Comparison of ENCODE assay signal across 9 cellular contexts in the genomic region with DNA sequence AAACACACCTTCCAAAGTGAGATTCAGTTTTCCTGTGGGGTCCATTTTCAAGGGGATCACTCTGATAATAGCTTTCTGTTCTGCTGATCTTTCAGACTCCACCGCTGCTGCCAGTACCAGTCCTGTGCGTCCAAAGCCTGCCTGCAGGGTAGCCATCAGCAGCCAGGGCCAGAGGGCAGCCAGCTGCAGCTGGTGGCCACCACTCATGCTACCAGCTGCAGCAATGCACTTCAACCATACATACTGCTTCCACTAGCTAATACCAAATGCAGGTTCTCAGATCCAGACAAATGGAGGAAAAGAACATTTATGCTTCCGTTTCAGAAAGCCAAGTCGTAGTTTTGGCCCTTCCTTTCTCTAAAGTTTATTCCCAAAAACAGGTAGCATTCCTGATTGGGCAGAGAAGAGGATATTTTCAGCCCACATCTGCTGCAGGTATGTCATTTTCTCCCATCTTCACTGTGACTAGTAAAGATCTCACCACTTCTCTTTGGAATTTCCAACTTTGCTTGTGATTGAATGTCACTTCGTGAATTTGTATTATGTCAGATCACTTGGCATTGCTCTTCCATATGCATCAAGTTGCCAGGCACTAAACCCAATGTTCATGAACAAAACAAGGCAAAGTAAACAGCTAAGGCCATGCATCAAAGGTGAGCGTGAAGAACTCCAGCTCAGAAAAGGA. TPM values are rescaled to one million over a fixed set of nuclear protein-coding genes. Genes with fewer than 3 reads are reported as not detected.
A peak's percentile ranks its signal among the peaks of the same experiment; 100 is the strongest.
DNase-seq lines count a peak whose midpoint lies in the region; ATAC-seq and TF ChIP-seq lines count a peak whose summit lies in the region.
"Had no signal": no experiment of that assay in that cellular context is flagged by ENCODE, and none has a peak within 500 bp of the region (broad histone marks: within the 10 kb centered on the region; RNA-seq: fewer than 3 reads in every experiment).

No MANE protein-coding gene starts in this region.

- CTCF ChIA-PET in Caco-2 (lab: Charles Lee) (interaction anchor here (0.6 to 2.0 kb wide), 6 partner anchors 35 to 112 kb away, joined by 3 to 14 read pairs (median 4); a partner anchor contains a TSS), GM10248 (lab: Yijun Ruan, JAX) (interaction anchor here (0.7 to 6.1 kb wide), 13 partner anchors 8 to 179 kb away, joined by 3 to 93 read pairs (median 5); no protein-coding TSS in a partner anchor)

- H3K4me1 Mint-ChIP-seq in Caco-2 (ENCODE audit: low read depth, unreplicated experiment) (peaks cover 25% of the 10 kb centered on the region), mesothelial cell of epicardium (peaks cover 60% of the 10 kb centered on the region)

- POLR2A ChIA-PET in Caco-2 (lab: Charles Lee) (interaction anchor here (0.6 to 1.7 kb wide), 5 partner anchors 32 to 100 kb away, joined by 3 to 6 read pairs (median 3); no protein-coding TSS in a partner anchor), GM10248 (lab: Yijun Ruan, JAX) (no interaction called here)

- H3K79me2 ChIP-seq in Loucy (ENCODE audit: insufficient read depth, low read length), result peaks cover 71% of the 10 kb centered on the region

- H3K9me3 Mint-ChIP-seq in Caco-2 (ENCODE audit: unreplicated experiment) (no peaks in the 10 kb centered on the region), mesothelial cell of epicardium (no peaks in the 10 kb centered on the region)

- peak overlapping the region; percentile 70 for H3K4me3 ChIP-seq in Caco-2 (ENCODE audit: low read depth, low read length)
- H3K4me3 ChIP-seq in Loucy (ENCODE audit: low read length, poor library complexity, severe bottlenecking), result peak overlapping the region; percentile 77
- H3K4me3 ChIP-seq in endocrine pancreas (ENCODE audit: control insufficient read depth, insufficient read depth, low read length), result peak overlapping the region; percentile 98

- no TSS peak for BruUV-seq in Caco-2 (replicated peaks; lab: Mats Ljungman, UMichigan)

- H3K4me1 ChIP-seq in Caco-2 (peaks cover 32% of the 10 kb centered on the region), Loucy (ENCODE audit: insufficient read depth, low read length, poor library complexity, severe bottlenecking) (peaks cover 66% of the 10 kb centered on the region), endocrine pancreas (ENCODE audit: control insufficient read depth, insufficient read depth, low read length) (peaks cover 11% of the 10 kb centered on the region)

- H3K36me3 ChIP-seq in Caco-2 (ENCODE audit: control insufficient read depth, insufficient read depth, low read length), result no peaks in the 10 kb centered on the region
- no peaks in the 10 kb centered on the region for H3K36me3 ChIP-seq in Loucy (ENCODE audit: insufficient read depth, low read length)
- no peaks in the 10 kb centered on the region for H3K36me3 ChIP-seq in endocrine pancreas (ENCODE audit: control insufficient read depth, insufficient read depth, low read length)

- H3K27me3 ChIP-seq in Caco-2 (replicated peaks; ENCODE audit: control insufficient read depth, insufficient read depth, low read length) (no peaks in the 10 kb centered on the region), Loucy (ENCODE audit: insufficient read depth, low read length, poor library complexity, severe bottlenecking) (no peaks in the 10 kb centered on the region), endocrine pancreas (ENCODE audit: control insufficient read depth, insufficient read depth, low read length) (no peaks in the 10 kb centered on the region)

- H3K27ac Mint-ChIP-seq in Caco-2 (ENCODE audit: unreplicated experiment), result peak overlapping the region; percentile 93
- H3K27ac Mint-ChIP-seq in mesothelial cell of epicardium, result peak overlapping the region; percentile 97

- peak in 1 of 2 experiments; percentile 13 for TF ChIP-seq CTCF in Caco-2 (IDR thresholded peaks at IDR 0.05; ENCODE audit: insufficient read depth in 1 of 2, low read depth in 1 of 2, low read length in 1 of 2, severe bottlenecking in 1 of 2, unreplicated experiment in 1 of 2)
- TF ChIP-seq CTCF in Loucy (conservative IDR thresholded peaks at IDR 0.05; ENCODE audit: low read length), result no peak
- no peak for TF ChIP-seq CTCF in mesothelial cell of epicardium (IDR thresholded peaks at IDR 0.05; ENCODE audit: unreplicated experiment)
- TF ChIP-seq CTCF in GM10248 (IDR thresholded peaks at IDR 0.05; ENCODE audit: control extremely low read depth, extremely low read depth, low read depth, missing control alignments), result no peak

- H3K9me3 ChIP-seq in Caco-2, result no peaks in the 10 kb centered on the region
- no peaks in the 10 kb centered on the region for H3K9me3 ChIP-seq in Loucy (ENCODE audit: insufficient read depth, low read depth, low read length)
- H3K9me3 ChIP-seq in endocrine pancreas (ENCODE audit: control insufficient read depth, low read length), result no peaks in the 10 kb centered on the region

- ATAC-seq in HG03045 (IDR thresholded peaks at IDR 0.05; ENCODE audit: unreplicated experiment), result no peak

- DNase-seq in Caco-2, result peak; percentile 67 to 72
- DNase-seq in mesothelial cell of epicardium (ENCODE audit: low spot score in 2 of 2, unreplicated experiment in 2 of 2), result no peak
- no peak for DNase-seq in GM10248 (ENCODE audit: extremely low spot score)
- no peak for DNase-seq in RKO (ENCODE audit: low spot score)
- DNase-seq in SW 1271 (lab: John Stamatoyannopoulos, UW), result no peak
- DNase-seq: NCI-H2107 had no signal

- peaks cover 68% of the 10 kb centered on the region for H3K36me3 Mint-ChIP-seq in Caco-2 (ENCODE audit: insufficient read depth, unreplicated experiment)
- H3K36me3 Mint-ChIP-seq in mesothelial cell of epicardium, result no peaks in the 10 kb centered on the region

- H3K4me3 Mint-ChIP-seq in Caco-2 (ENCODE audit: unreplicated experiment) (peak overlapping the region; percentile 90), mesothelial cell of epicardium (peak overlapping the region; percentile 92)

- H3K4me2 ChIP-seq in Loucy (ENCODE audit: low read depth, low read length, poor library complexity, severe bottlenecking), result peak overlapping the region; percentile 78

- H3K9ac ChIP-seq in Loucy (ENCODE audit: low read depth, low read length, poor library complexity, severe bottlenecking), result peak overlapping the region; percentile 76
- peak overlapping the region; percentile 56 for H3K9ac ChIP-seq in endocrine pancreas (ENCODE audit: control insufficient read depth, insufficient read depth, low read length)

- H3K9me2 ChIP-seq in Loucy (replicated peaks; ENCODE audit: low read depth, low read length), result no peaks in the 10 kb centered on the region

- intact Hi-C loops in Caco-2 (cut with micrococcal nuclease; ENCODE audit: unreplicated experiment), result loop anchor here (2.0 to 5.0 kb wide), 2 partner anchors 33 to 69 kb away; no protein-coding TSS in a partner anchor

- peak overlapping the region; percentile 17; the same call in 1 of the 2 replicates for H2AFZ ChIP-seq in Loucy (ENCODE audit: low read length)

- H3K27me3 Mint-ChIP-seq in Caco-2 (ENCODE audit: insufficient read depth, unreplicated experiment), result no peaks in the 10 kb centered on the region
- no peaks in the 10 kb centered on the region for H3K27me3 Mint-ChIP-seq in mesothelial cell of epicardium (ENCODE audit: low read depth)

- H4K20me1 ChIP-seq in Loucy (ENCODE audit: insufficient read depth, low read length, poor library complexity, severe bottlenecking), result no peaks in the 10 kb centered on the region

- H3F3A ChIP-seq in Loucy (ENCODE audit: low read depth), result no peaks in the 10 kb centered on the region

RNA-seq across cellular contexts. Expression of a gene that starts 1.8 kb away (rescaled TPM):
- 84.2 and 87.1 TPM in 2 replicates for total RNA-seq in Caco-2 (2022)
- 38.7 to 40.3 TPM (median 39.0 TPM) in 3 replicates for total RNA-seq in mesothelial cell of epicardium

Comparison
In these comparisons a context has a peak if more than half of its experiments do, and no peak if none do; other contexts are left out.
1. DNase-seq: peak in Caco-2 (2 of 2); none in mesothelial cell of epicardium (0 of 2), GM10248 (single experiment), RKO (single experiment) and SW 1271 (0 of 2).
2. Peak in every context shown above with its lines, with median percentiles within 50 percentile points of each other: H3K4me3 ChIP-seq.